In the genomic region with DNA sequence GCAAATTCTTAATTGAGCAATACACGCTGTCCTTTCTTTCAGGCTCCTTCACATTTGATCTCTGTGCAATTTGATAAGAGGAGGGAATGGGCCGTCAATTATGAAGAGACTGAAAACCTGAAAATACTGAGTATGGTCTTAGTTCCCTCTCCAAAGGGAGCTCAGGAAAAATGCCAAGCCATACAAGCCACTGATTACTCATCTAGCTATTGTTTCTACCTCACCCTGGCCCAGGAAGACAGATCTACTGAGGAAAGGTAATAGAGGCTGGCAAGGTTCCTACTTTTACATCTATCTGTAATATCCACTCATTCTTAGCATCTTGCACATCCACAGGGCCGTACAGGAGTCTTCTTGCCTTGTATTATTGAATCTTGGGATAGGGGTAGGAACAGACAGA, we compare ENCODE assay signal across 24 cellular contexts.
"Had no signal": no experiment of that assay in that cellular context is flagged by ENCODE, and none has a peak within 500 bp of the region (broad histone marks: within the 10 kb centered on the region; RNA-seq: fewer than 3 reads in every experiment).

No MANE protein-coding gene starts in this region.

- H3K4me1 Mint-ChIP-seq: neural progenitor cell had no signal

- H3K4me1 ChIP-seq: body of pancreas, left lung, neural progenitor cell, testis, vagina had no signal

- H3K4me3 ChIP-seq: body of pancreas, left lung, lung, neural progenitor cell, sigmoid colon, smooth muscle cell, testis, vagina had no signal

- H3K36me3 Mint-ChIP-seq: neural progenitor cell, type B pancreatic cell, WTC11 had no signal

- H3K9me3 Mint-ChIP-seq: activated T-cell treated with anti-CD3 and anti-CD28 coated beads, Interleukin-2, amount 50 U/mL, for 24 hours; activated T-helper 2 cell treated with anti-CD3 and anti-CD28 coated beads, Interferon-gamma antibody, Interleukin-2, Interleukin-4, amounts not matched to agents 10 μg/mL and 5 μg/mL and 100 μg/mL, durations not matched to agents 14 hours and 24 hours and 36 hours; neural progenitor cell; WTC11 had no signal

- H3K27ac Mint-ChIP-seq: activated T-cell treated with anti-CD3 and anti-CD28 coated beads, Interleukin-2, amount 50 U/mL, for 24 hours; activated T-helper 2 cell treated with anti-CD3 and anti-CD28 coated beads, Interferon-gamma antibody, Interleukin-2, Interleukin-4, amounts not matched to agents 10 μg/mL and 5 μg/mL and 100 μg/mL, durations not matched to agents 14 hours and 24 hours and 36 hours; neural progenitor cell; type B pancreatic cell; WTC11 had no signal

- H3K4me3 Mint-ChIP-seq: activated T-cell treated with anti-CD3 and anti-CD28 coated beads, Interleukin-2, amount 50 U/mL, for 24 hours; neural progenitor cell; type B pancreatic cell; WTC11 had no signal

- ATAC-seq: body of pancreas; left lung; naive thymus-derived CD4-positive, alpha-beta T cell; WTC11 had no signal

- DNase-seq: activated CD8-positive, alpha-beta memory T cell treated with anti-CD3 and anti-CD28 coated beads for 24 hours; activated CD8-positive, alpha-beta memory T cell treated with anti-CD3 and anti-CD28 coated beads, Interleukin-2, amount 50 U/mL, for 4 hours; activated naive CD4-positive, alpha-beta T cell; activated T-cell treated with anti-CD3 and anti-CD28 coated beads, Interleukin-2, amount 50 U/mL, for 24 hours; body of pancreas; dermis blood vessel endothelial cell; effector CD8-positive, alpha-beta T cell; erythroblast; left lung; naive thymus-derived CD4-positive, alpha-beta T cell; retina; sigmoid colon; stimulated activated CD4-positive, alpha-beta T cell treated with anti-CD3 and anti-CD28 coated beads, Interleukin-15, amount 100 ng/mL, for 24 hours; stimulated activated CD8-positive, alpha-beta memory T cell treated with anti-CD3 and anti-CD28 coated beads, Interleukin-4, amount 100 ng/mL, for 48 hours; stimulated activated naive CD4-positive, alpha-beta T cell; T1000; testis had no signal

- H3K36me3 ChIP-seq: left lung, neural progenitor cell, sigmoid colon, vagina had no signal

- H3K27ac ChIP-seq: body of pancreas, left lung, neural progenitor cell, testis, vagina had no signal

- H3K27me3 ChIP-seq: body of pancreas, left lung, neural progenitor cell, sigmoid colon, testis, vagina had no signal

- H3K9me3 ChIP-seq: body of pancreas, left lung, sigmoid colon, testis, vagina had no signal
